ENCODE assay signal across 1 cellular context in genomic region chr1:64864018-64864945, GRCh38.
TF ChIP-seq lines count a peak whose summit lies in the region.

No MANE protein-coding gene starts in this region.

TF ChIP-seq in K562, 482 proteins besides CTCF, POLR2A, EP300 and RAD21 (continued from another document and continues in another):
- no peak for TF ChIP-seq ZBTB5 (IDR thresholded peaks at IDR 0.05)
- no peak for TF ChIP-seq USF1 (CRISPR knock-in tag; IDR thresholded peaks at IDR 0.05)
- TF ChIP-seq, protein P1, sequence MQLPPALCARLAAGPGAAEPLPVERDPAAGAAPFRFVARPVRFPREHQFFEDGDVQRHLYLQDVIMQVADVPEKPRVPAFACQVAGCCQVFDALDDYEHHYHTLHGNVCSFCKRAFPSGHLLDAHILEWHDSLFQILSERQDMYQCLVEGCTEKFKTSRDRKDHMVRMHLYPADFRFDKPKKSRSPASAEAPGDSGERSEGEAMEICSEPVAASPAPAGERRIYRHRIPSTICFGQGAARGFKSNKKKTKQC (CRISPR knock-in tag; IDR thresholded peaks at IDR 0.05): no peak
- TF ChIP-seq POLR2B (IDR thresholded peaks at IDR 0.05; ENCODE audit: low read depth, partially characterized antibody): no peak
- no peak for TF ChIP-seq SNIP1 (IDR thresholded peaks at IDR 0.05; ENCODE audit: low read depth)
- TF ChIP-seq TBP (optimal IDR thresholded peaks at IDR 0.05; ENCODE audit: low read depth, low read length): peak; percentile 65
- TF ChIP-seq ZBTB17 (CRISPR knock-in tag; IDR thresholded peaks at IDR 0.05): 0 out of 2 replicates have a peak, but pooled peaks have one; percentile 60
- TF ChIP-seq NFE2L1 (tag; IDR thresholded peaks at IDR 0.05; ENCODE audit: borderline replicate concordance, low read depth): no peak
- peak in 1 of 2 experiments; percentile 95; a peak in 3 of 4 replicates for TF ChIP-seq RCOR1 (IDR thresholded peaks at IDR 0.05; ENCODE audit: borderline replicate concordance in 1 of 2, low read depth in 2 of 2, low read length in 2 of 2)
- no peak for TF ChIP-seq ETS2 (tag; IDR thresholded peaks at IDR 0.05; ENCODE audit: borderline replicate concordance, poor library complexity, severe bottlenecking)
- peak; percentile 13 for TF ChIP-seq DACH1 (IDR thresholded peaks at IDR 0.05; ENCODE audit: partially characterized antibody)
- peak; percentile 58 for TF ChIP-seq E2F8 (IDR thresholded peaks at IDR 0.05; ENCODE audit: low read depth, partially characterized antibody)
- TF ChIP-seq ZNF282 (CRISPR knock-in tag; IDR thresholded peaks at IDR 0.05): no peak
- no peak for TF ChIP-seq NFATC3 (IDR thresholded peaks at IDR 0.05)
- TF ChIP-seq RBBP5 (IDR thresholded peaks at IDR 0.05; ENCODE audit: borderline replicate concordance, insufficient read depth, low read length, poor library complexity, severe bottlenecking): no peak
- no peak for TF ChIP-seq CHCHD3 (CRISPR knock-in tag; IDR thresholded peaks at IDR 0.05)
- TF ChIP-seq ZNF143 (CRISPR knock-in tag; IDR thresholded peaks at IDR 0.05): no peak
- TF ChIP-seq COPS2 (conservative IDR thresholded peaks at IDR 0.05): no peak
- TF ChIP-seq, protein P2, sequence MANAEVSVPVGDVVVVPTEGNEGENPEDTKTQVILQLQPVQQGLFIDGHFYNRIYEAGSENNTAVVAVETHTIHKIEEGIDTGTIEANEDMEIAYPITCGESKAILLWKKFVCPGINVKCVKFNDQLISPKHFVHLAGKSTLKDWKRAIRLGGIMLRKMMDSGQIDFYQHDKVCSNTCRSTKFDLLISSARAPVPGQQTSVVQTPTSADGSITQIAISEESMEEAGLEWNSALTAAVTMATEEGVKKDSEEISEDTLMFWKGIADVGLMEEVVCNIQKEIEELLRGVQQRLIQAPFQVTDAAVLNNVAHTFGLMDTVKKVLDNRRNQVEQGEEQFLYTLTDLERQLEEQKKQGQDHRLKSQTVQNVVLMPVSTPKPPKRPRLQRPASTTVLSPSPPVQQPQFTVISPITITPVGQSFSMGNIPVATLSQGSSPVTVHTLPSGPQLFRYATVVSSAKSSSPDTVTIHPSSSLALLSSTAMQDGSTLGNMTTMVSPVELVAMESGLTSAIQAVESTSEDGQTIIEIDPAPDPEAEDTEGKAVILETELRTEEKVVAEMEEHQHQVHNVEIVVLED (CRISPR knock-in tag; IDR thresholded peaks at IDR 0.05): no peak
- no peak for TF ChIP-seq ZKSCAN3 (CRISPR knock-in tag; IDR thresholded peaks at IDR 0.05)
- TF ChIP-seq, protein P3, sequence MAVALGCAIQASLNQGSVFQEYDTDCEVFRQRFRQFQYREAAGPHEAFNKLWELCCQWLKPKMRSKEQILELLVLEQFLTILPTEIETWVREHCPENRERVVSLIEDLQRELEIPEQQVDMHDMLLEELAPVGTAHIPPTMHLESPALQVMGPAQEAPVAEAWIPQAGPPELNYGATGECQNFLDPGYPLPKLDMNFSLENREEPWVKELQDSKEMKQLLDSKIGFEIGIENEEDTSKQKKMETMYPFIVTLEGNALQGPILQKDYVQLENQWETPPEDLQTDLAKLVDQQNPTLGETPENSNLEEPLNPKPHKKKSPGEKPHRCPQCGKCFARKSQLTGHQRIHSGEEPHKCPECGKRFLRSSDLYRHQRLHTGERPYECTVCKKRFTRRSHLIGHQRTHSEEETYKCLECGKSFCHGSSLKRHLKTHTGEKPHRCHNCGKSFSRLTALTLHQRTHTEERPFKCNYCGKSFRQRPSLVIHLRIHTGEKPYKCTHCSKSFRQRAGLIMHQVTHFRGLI (CRISPR knock-in tag; IDR thresholded peaks at IDR 0.05): no peak
- no peak for TF ChIP-seq HCFC1 (IDR thresholded peaks at IDR 0.05; ENCODE audit: low read depth, low read length)
- TF ChIP-seq MCM7 (IDR thresholded peaks at IDR 0.05): no peak
- TF ChIP-seq ZBED1 (IDR thresholded peaks at IDR 0.05): peak; percentile 83; the same call in 1 of the 2 replicates
- peak; percentile 55 for TF ChIP-seq ZNF644 (tag; IDR thresholded peaks at IDR 0.05; ENCODE audit: low read depth)
- no peak for TF ChIP-seq TSC22D4 (tag; IDR thresholded peaks at IDR 0.05)
- TF ChIP-seq PML (IDR thresholded peaks at IDR 0.05; ENCODE audit: low read length): peak; percentile 94
- no peak for TF ChIP-seq PTTG1 (tag; IDR thresholded peaks at IDR 0.05; ENCODE audit: low read depth)
- TF ChIP-seq KHSRP (IDR thresholded peaks at IDR 0.05): peak; percentile 62
- TF ChIP-seq, protein P4, sequence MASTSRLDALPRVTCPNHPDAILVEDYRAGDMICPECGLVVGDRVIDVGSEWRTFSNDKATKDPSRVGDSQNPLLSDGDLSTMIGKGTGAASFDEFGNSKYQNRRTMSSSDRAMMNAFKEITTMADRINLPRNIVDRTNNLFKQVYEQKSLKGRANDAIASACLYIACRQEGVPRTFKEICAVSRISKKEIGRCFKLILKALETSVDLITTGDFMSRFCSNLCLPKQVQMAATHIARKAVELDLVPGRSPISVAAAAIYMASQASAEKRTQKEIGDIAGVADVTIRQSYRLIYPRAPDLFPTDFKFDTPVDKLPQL (IDR thresholded peaks at IDR 0.05; ENCODE audit: extremely low read depth, insufficient read length): no peak
- TF ChIP-seq ZNF263 (CRISPR knock-in tag; IDR thresholded peaks at IDR 0.05; ENCODE audit: borderline replicate concordance): no peak
- no peak for TF ChIP-seq U2AF2 (optimal IDR thresholded peaks at IDR 0.05; ENCODE audit: low read depth, low read length)
- TF ChIP-seq HDAC6 (IDR thresholded peaks at IDR 0.05; ENCODE audit: low read depth, low read length): no peak
- TF ChIP-seq EHMT2 (IDR thresholded peaks at IDR 0.05): peak; percentile 60; the same call in 1 of the 2 replicates
- TF ChIP-seq ZKSCAN1 (IDR thresholded peaks at IDR 0.05; ENCODE audit: low read depth, low read length): peak; percentile 94
- TF ChIP-seq, protein P5, sequence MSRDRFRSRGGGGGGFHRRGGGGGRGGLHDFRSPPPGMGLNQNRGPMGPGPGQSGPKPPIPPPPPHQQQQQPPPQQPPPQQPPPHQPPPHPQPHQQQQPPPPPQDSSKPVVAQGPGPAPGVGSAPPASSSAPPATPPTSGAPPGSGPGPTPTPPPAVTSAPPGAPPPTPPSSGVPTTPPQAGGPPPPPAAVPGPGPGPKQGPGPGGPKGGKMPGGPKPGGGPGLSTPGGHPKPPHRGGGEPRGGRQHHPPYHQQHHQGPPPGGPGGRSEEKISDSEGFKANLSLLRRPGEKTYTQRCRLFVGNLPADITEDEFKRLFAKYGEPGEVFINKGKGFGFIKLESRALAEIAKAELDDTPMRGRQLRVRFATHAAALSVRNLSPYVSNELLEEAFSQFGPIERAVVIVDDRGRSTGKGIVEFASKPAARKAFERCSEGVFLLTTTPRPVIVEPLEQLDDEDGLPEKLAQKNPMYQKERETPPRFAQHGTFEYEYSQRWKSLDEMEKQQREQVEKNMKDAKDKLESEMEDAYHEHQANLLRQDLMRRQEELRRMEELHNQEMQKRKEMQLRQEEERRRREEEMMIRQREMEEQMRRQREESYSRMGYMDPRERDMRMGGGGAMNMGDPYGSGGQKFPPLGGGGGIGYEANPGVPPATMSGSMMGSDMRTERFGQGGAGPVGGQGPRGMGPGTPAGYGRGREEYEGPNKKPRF (IDR thresholded peaks at IDR 0.05; ENCODE audit: low read depth, low read length): no peak
- no peak; the same call in 1 of the 2 replicates for TF ChIP-seq PHF21A (IDR thresholded peaks at IDR 0.05; ENCODE audit: borderline replicate concordance, low read depth)
- TF ChIP-seq, protein P6, sequence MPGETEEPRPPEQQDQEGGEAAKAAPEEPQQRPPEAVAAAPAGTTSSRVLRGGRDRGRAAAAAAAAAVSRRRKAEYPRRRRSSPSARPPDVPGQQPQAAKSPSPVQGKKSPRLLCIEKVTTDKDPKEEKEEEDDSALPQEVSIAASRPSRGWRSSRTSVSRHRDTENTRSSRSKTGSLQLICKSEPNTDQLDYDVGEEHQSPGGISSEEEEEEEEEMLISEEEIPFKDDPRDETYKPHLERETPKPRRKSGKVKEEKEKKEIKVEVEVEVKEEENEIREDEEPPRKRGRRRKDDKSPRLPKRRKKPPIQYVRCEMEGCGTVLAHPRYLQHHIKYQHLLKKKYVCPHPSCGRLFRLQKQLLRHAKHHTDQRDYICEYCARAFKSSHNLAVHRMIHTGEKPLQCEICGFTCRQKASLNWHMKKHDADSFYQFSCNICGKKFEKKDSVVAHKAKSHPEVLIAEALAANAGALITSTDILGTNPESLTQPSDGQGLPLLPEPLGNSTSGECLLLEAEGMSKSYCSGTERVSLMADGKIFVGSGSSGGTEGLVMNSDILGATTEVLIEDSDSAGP (CRISPR knock-in tag; IDR thresholded peaks at IDR 0.05): no peak
- TF ChIP-seq PRMT5 (CRISPR knock-in tag; IDR thresholded peaks at IDR 0.05): no peak
- TF ChIP-seq SIN3B (IDR thresholded peaks at IDR 0.05; ENCODE audit: low read depth): no peak
- TF ChIP-seq TFAM (CRISPR knock-in tag; conservative IDR thresholded peaks at IDR 0.05): no peak
- TF ChIP-seq PRPF4 (IDR thresholded peaks at IDR 0.05; ENCODE audit: insufficient read depth, low read depth, low read length, poor library complexity, severe bottlenecking): no peak
- no peak for TF ChIP-seq KLF1 (tag; IDR thresholded peaks at IDR 0.05)
- TF ChIP-seq FIP1L1 (IDR thresholded peaks at IDR 0.05; ENCODE audit: low read depth, low read length, poor library complexity, severe bottlenecking): no peak
- TF ChIP-seq, protein P7, sequence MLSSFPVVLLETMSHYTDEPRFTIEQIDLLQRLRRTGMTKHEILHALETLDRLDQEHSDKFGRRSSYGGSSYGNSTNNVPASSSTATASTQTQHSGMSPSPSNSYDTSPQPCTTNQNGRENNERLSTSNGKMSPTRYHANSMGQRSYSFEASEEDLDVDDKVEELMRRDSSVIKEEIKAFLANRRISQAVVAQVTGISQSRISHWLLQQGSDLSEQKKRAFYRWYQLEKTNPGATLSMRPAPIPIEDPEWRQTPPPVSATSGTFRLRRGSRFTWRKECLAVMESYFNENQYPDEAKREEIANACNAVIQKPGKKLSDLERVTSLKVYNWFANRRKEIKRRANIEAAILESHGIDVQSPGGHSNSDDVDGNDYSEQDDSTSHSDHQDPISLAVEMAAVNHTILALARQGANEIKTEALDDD (IDR thresholded peaks at IDR 0.05): peak; percentile 87
- TF ChIP-seq ZBTB8A (IDR thresholded peaks at IDR 0.05; ENCODE audit: partially characterized antibody): no peak
- peak; percentile 67; the same call in 1 of the 2 replicates for TF ChIP-seq ESRRA (IDR thresholded peaks at IDR 0.05; ENCODE audit: borderline replicate concordance, low read depth)
- TF ChIP-seq SPI1 (IDR thresholded peaks at IDR 0.05; ENCODE audit: borderline replicate concordance, low read depth, low read length): peak; percentile 100
- TF ChIP-seq MAZ (CRISPR knock-in tag; conservative IDR thresholded peaks at IDR 0.05 in 1 of 2, IDR thresholded peaks at IDR 0.05 in 1 of 2): peak in 1 of 2 experiments; percentile 62; a peak in 2 of 4 replicates
- TF ChIP-seq ZNF785 (CRISPR knock-in tag; IDR thresholded peaks at IDR 0.05): no peak
- TF ChIP-seq HDAC3 (IDR thresholded peaks at IDR 0.05; ENCODE audit: borderline replicate concordance, partially characterized antibody): peak; percentile 91
- TF ChIP-seq ZNF311 (CRISPR knock-in tag; IDR thresholded peaks at IDR 0.05): no peak
- TF ChIP-seq KDM1A (IDR thresholded peaks at IDR 0.05): peak; percentile 94
- TF ChIP-seq ATF7 (IDR thresholded peaks at IDR 0.05): peak; percentile 92
- TF ChIP-seq ZNF57 (CRISPR knock-in tag; IDR thresholded peaks at IDR 0.05): no peak
- TF ChIP-seq TCF7 (IDR thresholded peaks at IDR 0.05; ENCODE audit: borderline replicate concordance): no peak
- peak; percentile 94 for TF ChIP-seq GATAD2A (IDR thresholded peaks at IDR 0.05)
- no peak for TF ChIP-seq ZNF696 (CRISPR knock-in tag; conservative IDR thresholded peaks at IDR 0.05)
- TF ChIP-seq MTA3 (IDR thresholded peaks at IDR 0.05; ENCODE audit: borderline replicate concordance): peak; percentile 96
- no peak for TF ChIP-seq ZNF175 (CRISPR knock-in tag; IDR thresholded peaks at IDR 0.05; ENCODE audit: low read depth)
- TF ChIP-seq NR4A1 (CRISPR knock-in tag; IDR thresholded peaks at IDR 0.05): no peak; the same call in 1 of the 2 replicates
- no peak for TF ChIP-seq NR4A1 (tag; IDR thresholded peaks at IDR 0.05)
- peak; percentile 96 for TF ChIP-seq HLTF (IDR thresholded peaks at IDR 0.05)
- peak; percentile 74 for TF ChIP-seq GABPB1 (CRISPR knock-in tag; IDR thresholded peaks at IDR 0.05)
- no peak for TF ChIP-seq ZNF764 (CRISPR knock-in tag; IDR thresholded peaks at IDR 0.05; ENCODE audit: low read depth)
- TF ChIP-seq ZNF212 (CRISPR knock-in tag; IDR thresholded peaks at IDR 0.05): no peak
